Comparison of ENCODE assay signal across 8 cellular contexts in genomic region chr6:43628392-43629103, GRCh38. TPM values are rescaled to one million over a fixed set of nuclear protein-coding genes. Genes with fewer than 3 reads are reported as not detected.
DNase-seq lines count a peak whose midpoint lies in the region; ATAC-seq and TF ChIP-seq lines count a peak whose summit lies in the region.

No MANE protein-coding gene starts in this region.

- TF ChIP-seq EP300 in upper lobe of left lung (IDR thresholded peaks at IDR 0.05), result no peak

- H3K36me3 Mint-ChIP-seq in neural progenitor cell, result peaks cover 29% of the 10 kb centered on the region

- H3K27me3 Mint-ChIP-seq in neural progenitor cell (ENCODE audit: insufficient read depth, low read depth), result no peaks in the 10 kb centered on the region

- H3K27me3 ChIP-seq in neural progenitor cell (no peaks in the 10 kb centered on the region), upper lobe of left lung (no peaks in the 10 kb centered on the region)

- peak overlapping the region; percentile 97 for H3K4me3 Mint-ChIP-seq in neural progenitor cell

- TF ChIP-seq POLR2A in upper lobe of left lung (IDR thresholded peaks at IDR 0.05), result peak in 1 of 4 donors; percentile 1

- no peaks in the 10 kb centered on the region for H3K9me3 ChIP-seq in neural progenitor cell (ENCODE audit: low read depth)
- H3K9me3 ChIP-seq in upper lobe of left lung, result no peaks in the 10 kb centered on the region

- peaks cover 10% of the 10 kb centered on the region for H4K20me1 ChIP-seq in neural progenitor cell (ENCODE audit: low read depth)

- H3K9me3 Mint-ChIP-seq in neural progenitor cell, result no peaks in the 10 kb centered on the region

- H3K79me2 ChIP-seq in neural progenitor cell (ENCODE audit: low read depth), result peaks cover 19% of the 10 kb centered on the region

- WGBS in upper lobe of left lung, 2 donors, result 1 to 3% methylated on average over 22 to 24 of the region's 25 CpGs

- H2AFZ ChIP-seq in neural progenitor cell (replicated peaks), result peak overlapping the region; percentile 46

- ATAC-seq in HG02943 (IDR thresholded peaks at IDR 0.05; ENCODE audit: low read depth, unreplicated experiment), result peak; percentile 25
- peak in 1 of 2 donors; percentile 0 for ATAC-seq in upper lobe of left lung (ENCODE audit: low FRiP score in 2 of 2)
- ATAC-seq in HG03159 (IDR thresholded peaks at IDR 0.05; ENCODE audit: unreplicated experiment), result no peak

- H3K4me1 Mint-ChIP-seq in neural progenitor cell, result peaks cover 31% of the 10 kb centered on the region

- peak overlapping the region; percentile 60 for H3K27ac Mint-ChIP-seq in neural progenitor cell

- DNase-seq in GDM1 (lab: John Stamatoyannopoulos, UW) (peak; percentile 13), OCI-M1 (lab: John Stamatoyannopoulos, UW) (peak; percentile 87), foreskin fibroblast (peak in 1 of 2 donors; percentile 67), neural progenitor cell (ENCODE audit: low spot score) (peak; percentile 76), upper lobe of left lung (peak in 1 of 2 donors; percentile 61)
- DNase-seq in activated T-helper 9 cell treated with anti-CD3 and anti-CD28 coated beads, Interleukin-2, amount 50 U/mL, for 16 hours (ENCODE audit: low read depth), result peak; percentile 24

- peak overlapping the region; percentile 87 for H3K4me2 ChIP-seq in neural progenitor cell

- H3K9ac ChIP-seq in neural progenitor cell, result peak overlapping the region; percentile 69

- peaks cover 19% of the 10 kb centered on the region for H3F3A ChIP-seq in neural progenitor cell (ENCODE audit: low read depth)

- TF ChIP-seq CTCF in foreskin fibroblast (IDR thresholded peaks at IDR 0.05; ENCODE audit: low read depth, low read length) (no peak), neural progenitor cell (IDR thresholded peaks at IDR 0.05) (no peak), upper lobe of left lung (IDR thresholded peaks at IDR 0.05) (no peak)

- peak overlapping the region; percentile 71 for H3K27ac ChIP-seq in neural progenitor cell
- H3K27ac ChIP-seq in upper lobe of left lung, result peak overlapping the region; percentile 94 to 97 (median 95)

- H3K36me3 ChIP-seq in neural progenitor cell, result no peaks in the 10 kb centered on the region
- H3K36me3 ChIP-seq in upper lobe of left lung, result peaks cover 15 to 27% (median 27%) of the 10 kb centered on the region in 4 donors

- H3K4me1 ChIP-seq in neural progenitor cell (peaks cover 3% of the 10 kb centered on the region), upper lobe of left lung (peaks cover 23 to 35% (median 29%) of the 10 kb centered on the region in 4 donors)

- H3K4me3 ChIP-seq in foreskin fibroblast (ENCODE audit: low read depth in 1 of 2, low read length in 2 of 2) (peak overlapping the region; percentile 69 to 80), neural progenitor cell (peak overlapping the region; percentile 89), upper lobe of left lung (peak overlapping the region; percentile 60 to 97 (median 88))

RNA-seq across cellular contexts. Expression of gene GTPBP2, which starts 0.5 kb away (rescaled TPM):
- total RNA-seq in neural progenitor cell (ENCODE audit: low replicate concordance) (45.5 and 77.1 TPM in 2 replicates), upper lobe of left lung (100 to 1,000 TPM in 1 of 6 donors, 10 to 100 TPM in 5; 41.3 to 128 (median 78.1) TPM)

RNA-seq across cellular contexts. Expression of gene MAD2L1BP, which starts 7.1 kb away (rescaled TPM):
- total RNA-seq in neural progenitor cell (ENCODE audit: low replicate concordance) (52.0 and 88.1 TPM in 2 replicates), upper lobe of left lung (10 to 100 TPM; 16.8 to 66.4 (median 24.9) TPM)

RNA-seq across cellular contexts. Expression of gene RSPH9, which starts 16.3 kb away (rescaled TPM):
- total RNA-seq in neural progenitor cell (ENCODE audit: low replicate concordance) (0.47 and 1.4 TPM in 2 replicates), upper lobe of left lung (1 to 10 TPM in 5 of 6 donors, under 1 TPM in 1; 0.20 to 4.2 (median 2.1) TPM)

RNA-seq across cellular contexts. Expression of gene POLH, which starts 52.6 kb away (rescaled TPM):
- total RNA-seq in neural progenitor cell (ENCODE audit: low replicate concordance), result 10.7 and 17.0 TPM in 2 replicates
- total RNA-seq in upper lobe of left lung, result 10 to 100 TPM in 5 of 6 donors, 1 to 10 TPM in 1; 9.1 to 27.5 (median 19.8) TPM

RNA-seq across cellular contexts. Expression of gene XPO5, which starts 52.7 kb away (rescaled TPM):
- 62.5 and 65.0 TPM in 2 replicates for total RNA-seq in neural progenitor cell (ENCODE audit: low replicate concordance)
- total RNA-seq in upper lobe of left lung, result 10 to 100 TPM; 17.9 to 48.2 (median 25.1) TPM
